ENCODE assay signal across 8 cellular contexts in the genomic region with DNA sequence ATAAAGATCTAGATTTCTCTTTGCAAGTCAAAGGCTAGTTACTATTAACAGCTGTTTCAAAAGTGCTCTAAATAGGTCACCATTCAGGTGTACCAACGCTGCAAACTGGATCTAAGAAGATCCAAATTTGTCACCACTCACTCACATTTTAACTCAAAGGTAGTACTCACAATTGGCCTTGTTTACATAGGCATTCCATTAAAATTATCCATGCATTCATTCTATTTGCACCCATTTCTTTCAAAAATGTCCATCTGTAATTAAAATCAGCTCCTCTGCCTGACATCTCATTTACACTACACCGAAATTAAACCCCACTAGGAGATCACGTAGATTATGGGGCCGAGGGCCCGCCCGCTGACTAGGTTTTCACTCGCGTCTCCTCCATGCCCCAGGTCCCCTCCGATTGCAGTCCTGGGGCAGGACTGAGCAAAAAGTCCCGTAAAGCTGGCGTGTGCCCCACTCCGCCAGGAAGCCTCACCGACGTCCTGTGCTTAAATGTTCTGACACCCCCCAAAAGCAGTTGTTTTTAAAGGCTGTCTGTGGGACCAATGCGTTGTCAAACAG. TPM values are rescaled to one million over a fixed set of nuclear protein-coding genes. Genes with fewer than 3 reads are reported as not detected.
DNase-seq lines count a peak whose midpoint lies in the region; ATAC-seq, FAIRE-seq and TF ChIP-seq lines count a peak whose summit lies in the region.

No MANE protein-coding gene starts in this region.

- no peaks in the 10 kb centered on the region for H3K36me3 ChIP-seq in CD4-positive, CD25-positive, alpha-beta regulatory T cell (ENCODE audit: control insufficient read depth, insufficient read depth, low read length)
- H3K36me3 ChIP-seq in gastroesophageal sphincter: no peaks in the 10 kb centered on the region
- no peaks in the 10 kb centered on the region for H3K36me3 ChIP-seq in small intestine (ENCODE audit: control insufficient read depth in 2 of 2, insufficient read depth in 2 of 2, low read length in 2 of 2)

- peak overlapping the region; percentile 79 to 94 (median 89) for H3K27ac Mint-ChIP-seq in CD4-positive, CD25-positive, alpha-beta regulatory T cell
- H3K27ac Mint-ChIP-seq in T-helper 2 cell treated with Interferon-gamma antibody and Interleukin-4, amounts not matched to agents 5 μg/mL and 100 μg/mL, for 36 hours: peak overlapping the region; percentile 81

- no peak for DNase-seq in CD4-positive, CD25-positive, alpha-beta regulatory T cell
- no peak for DNase-seq in T-helper 2 cell treated with Interferon-gamma antibody and Interleukin-4, amounts not matched to agents 5 μg/mL and 100 μg/mL, for 36 hours (ENCODE audit: low spot score)
- DNase-seq in small intestine (no peak), frontal cortex (ENCODE audit: low spot score in 2 of 2) (no peak), NCI-H2196 treated with DMSO at 0.1 percent for 48 hours (lab: John Stamatoyannopoulos, UW; ENCODE audit: unreplicated experiment) (no peak)

- FAIRE-seq in small intestine (lab: Jason Lieb, UNC) (no peak), frontal cortex (lab: Jason Lieb, UNC) (no peak)

- peak overlapping the region; percentile 80 to 97 (median 91) for H3K4me3 Mint-ChIP-seq in CD4-positive, CD25-positive, alpha-beta regulatory T cell
- peak overlapping the region; percentile 83 for H3K4me3 Mint-ChIP-seq in T-helper 2 cell treated with Interferon-gamma antibody and Interleukin-4, amounts not matched to agents 5 μg/mL and 100 μg/mL, for 36 hours

- TF ChIP-seq CTCF in gastroesophageal sphincter (IDR thresholded peaks at IDR 0.05): no peak

- TF ChIP-seq POLR2A in gastroesophageal sphincter (IDR thresholded peaks at IDR 0.05): no peak

- TF ChIP-seq EP300 in gastroesophageal sphincter (IDR thresholded peaks at IDR 0.05): no peak

- no peaks in the 10 kb centered on the region for H3K27me3 ChIP-seq in CD4-positive, CD25-positive, alpha-beta regulatory T cell (ENCODE audit: control insufficient read depth, insufficient read depth, low read length)
- H3K27me3 ChIP-seq in gastroesophageal sphincter: no peaks in the 10 kb centered on the region
- H3K27me3 ChIP-seq in small intestine (ENCODE audit: control insufficient read depth in 2 of 2, insufficient read depth in 2 of 2, low read length in 2 of 2): no peaks in the 10 kb centered on the region

- H3K9me3 ChIP-seq in CD4-positive, CD25-positive, alpha-beta regulatory T cell (ENCODE audit: control insufficient read depth in 2 of 2, low read length in 2 of 2): no peaks in the 10 kb centered on the region
- H3K9me3 ChIP-seq in gastroesophageal sphincter (no peaks in the 10 kb centered on the region), small intestine (ENCODE audit: control insufficient read depth, low read depth) (no peaks in the 10 kb centered on the region)

- 0% methylated on average over 4 to 13 of the region's 15 CpGs for WGBS in gastroesophageal sphincter (ENCODE audit: low coverage in 1 of 2), 2 donors
- WGBS in small intestine, 3 donors: 0 to 1% (median 0%) methylated on average over 15 of the region's 15 CpGs

- H3K9me3 Mint-ChIP-seq in CD4-positive, CD25-positive, alpha-beta regulatory T cell: no peaks in the 10 kb centered on the region
- no peaks in the 10 kb centered on the region for H3K9me3 Mint-ChIP-seq in T-helper 2 cell treated with Interferon-gamma antibody and Interleukin-4, amounts not matched to agents 5 μg/mL and 100 μg/mL, for 36 hours

- H3K4me3 ChIP-seq in CD4-positive, CD25-positive, alpha-beta regulatory T cell (ENCODE audit: low read depth, low read length): peak overlapping the region; percentile 88
- H3K4me3 ChIP-seq in gastroesophageal sphincter: peak overlapping the region; percentile 74 to 97
- peak overlapping the region; percentile 62 to 70 for H3K4me3 ChIP-seq in small intestine (ENCODE audit: low read depth in 1 of 2, low read length in 2 of 2)

- H3K4me1 Mint-ChIP-seq in CD4-positive, CD25-positive, alpha-beta regulatory T cell: peaks cover 14 to 34% (median 21%) of the 10 kb centered on the region in 4 donors
- H3K4me1 Mint-ChIP-seq in T-helper 2 cell treated with Interferon-gamma antibody and Interleukin-4, amounts not matched to agents 5 μg/mL and 100 μg/mL, for 36 hours (ENCODE audit: low read depth): peaks cover 22% of the 10 kb centered on the region

- no peak for ATAC-seq in CD4-positive, CD25-positive, alpha-beta regulatory T cell (ENCODE audit: low read depth in 2 of 2)
- ATAC-seq in GM18868 (IDR thresholded peaks at IDR 0.05; ENCODE audit: unreplicated experiment) (peak; percentile 1), HG03108 (IDR thresholded peaks at IDR 0.05; ENCODE audit: unreplicated experiment) (peak; percentile 0), gastroesophageal sphincter (no peak)

- no peaks in the 10 kb centered on the region for H3K36me3 Mint-ChIP-seq in CD4-positive, CD25-positive, alpha-beta regulatory T cell
- peaks cover 2% of the 10 kb centered on the region for H3K36me3 Mint-ChIP-seq in T-helper 2 cell treated with Interferon-gamma antibody and Interleukin-4, amounts not matched to agents 5 μg/mL and 100 μg/mL, for 36 hours (ENCODE audit: low read depth)

- peaks cover 11% of the 10 kb centered on the region for H3K27me3 Mint-ChIP-seq in CD4-positive, CD25-positive, alpha-beta regulatory T cell
- no peaks in the 10 kb centered on the region for H3K27me3 Mint-ChIP-seq in T-helper 2 cell treated with Interferon-gamma antibody and Interleukin-4, amounts not matched to agents 5 μg/mL and 100 μg/mL, for 36 hours (ENCODE audit: low read depth)

- peaks cover 19% of the 10 kb centered on the region for H3K4me1 ChIP-seq in CD4-positive, CD25-positive, alpha-beta regulatory T cell (ENCODE audit: control insufficient read depth, insufficient read depth, low read length, poor library complexity, severe bottlenecking)
- H3K4me1 ChIP-seq in gastroesophageal sphincter: peaks cover 0 to 38% (median 8%) of the 10 kb centered on the region in 3 donors
- H3K4me1 ChIP-seq in small intestine (ENCODE audit: control insufficient read depth in 2 of 2, insufficient read depth in 1 of 2, low read depth in 1 of 2, low read length in 1 of 2): peaks cover 0 to 3% of the 10 kb centered on the region in 2 donors

- peak overlapping the region; percentile 96 for H3K27ac ChIP-seq in CD4-positive, CD25-positive, alpha-beta regulatory T cell (ENCODE audit: insufficient read depth, low read length, poor library complexity, severe bottlenecking)
- H3K27ac ChIP-seq in gastroesophageal sphincter (peak overlapping the region; percentile 87 to 99 (median 94)), small intestine (ENCODE audit: low read depth in 1 of 2, low read length in 1 of 2) (peak overlapping the region; percentile 95)

RNA-seq across cellular contexts. Expression of gene ING2, which starts 1.3 kb away (rescaled TPM):
- 14.6 TPM for total RNA-seq in CD4-positive, CD25-positive, alpha-beta regulatory T cell
- polyA plus RNA-seq in CD4-positive, CD25-positive, alpha-beta regulatory T cell: 10 to 100 TPM in 3 of 4 donors, 1 to 10 TPM in 1; 9.1 to 17.2 (median 12.5) TPM
- total RNA-seq in gastroesophageal sphincter: 10 to 100 TPM; 27.9 to 64.4 (median 48.4) TPM
- polyA plus RNA-seq in small intestine: 10 to 100 TPM; 16.5 to 33.5 (median 26.2) TPM
- 16.3 TPM for total RNA-seq in frontal cortex

RNA-seq across cellular contexts. Expression of gene CDKN2AIP, which starts 59.1 kb away (rescaled TPM):
- total RNA-seq in CD4-positive, CD25-positive, alpha-beta regulatory T cell: 32.5 TPM
- polyA plus RNA-seq in CD4-positive, CD25-positive, alpha-beta regulatory T cell: 10 to 100 TPM; 23.0 to 46.4 (median 36.1) TPM
- 10 to 100 TPM; 25.5 to 31.6 (median 28.9) TPM for total RNA-seq in gastroesophageal sphincter
- 10 to 100 TPM; 14.8 to 20.3 (median 19.2) TPM for polyA plus RNA-seq in small intestine
- 25.3 TPM for total RNA-seq in frontal cortex

Comparison
In these comparisons a context has a peak if more than half of its experiments do, and no peak if none do; other contexts are left out.
1. ATAC-seq: peak in GM18868 (single experiment) and HG03108 (single experiment); none in CD4-positive, CD25-positive, alpha-beta regulatory T cell (0 of 2) and gastroesophageal sphincter (single experiment).
2. Peak in every context shown above with its lines, with median percentiles within 50 percentile points of each other: H3K27ac ChIP-seq and H3K4me3 ChIP-seq.